In the genomic region with DNA sequence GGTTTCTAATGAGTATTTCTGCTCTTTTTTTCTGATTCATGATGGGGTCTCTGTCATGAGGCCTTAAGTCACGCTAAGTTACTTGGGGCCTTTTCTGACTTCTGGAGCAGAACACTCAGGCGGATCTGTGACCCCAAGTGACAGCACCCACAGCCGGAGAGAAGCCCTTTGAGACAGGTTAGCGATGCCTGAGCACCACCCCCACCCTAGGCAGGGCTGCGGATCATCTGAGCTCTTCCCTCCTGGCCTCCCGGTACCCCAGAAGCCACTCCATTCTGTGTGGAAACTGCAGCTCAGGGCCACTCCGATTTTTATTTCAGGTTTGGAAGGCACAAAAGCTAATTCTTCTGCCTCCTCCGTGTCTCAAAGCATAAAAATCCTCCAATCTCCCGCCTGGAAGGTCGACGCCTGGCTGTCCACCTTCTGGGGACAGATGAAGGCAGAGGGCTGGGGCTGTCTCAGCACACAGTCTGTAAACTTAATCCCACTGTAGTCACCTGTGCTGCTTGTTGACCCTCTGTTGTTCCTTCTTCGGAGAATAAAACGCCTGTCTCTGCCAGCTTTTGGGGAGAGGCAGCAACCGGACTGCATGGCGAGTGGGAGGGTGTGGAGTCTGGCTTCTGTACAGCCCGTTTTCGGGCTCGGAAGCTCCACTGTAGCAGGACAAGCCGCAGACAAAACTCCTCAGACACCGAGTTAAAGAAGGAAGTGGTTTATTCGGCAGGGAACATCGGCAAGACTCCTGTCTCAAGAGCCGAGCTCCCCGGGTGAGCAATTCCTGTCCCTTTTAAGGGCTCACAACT, we compare ENCODE assay signal across 1 cellular context.
TF ChIP-seq lines count a peak whose summit lies in the region.

No MANE protein-coding gene starts in this region.

TF ChIP-seq in H1, 55 proteins besides CTCF, POLR2A, EP300 and RAD21:
- TF ChIP-seq CBX5 (IDR thresholded peaks at IDR 0.05; ENCODE audit: low read depth, low read length) = no peak
- TF ChIP-seq, protein P1, sequence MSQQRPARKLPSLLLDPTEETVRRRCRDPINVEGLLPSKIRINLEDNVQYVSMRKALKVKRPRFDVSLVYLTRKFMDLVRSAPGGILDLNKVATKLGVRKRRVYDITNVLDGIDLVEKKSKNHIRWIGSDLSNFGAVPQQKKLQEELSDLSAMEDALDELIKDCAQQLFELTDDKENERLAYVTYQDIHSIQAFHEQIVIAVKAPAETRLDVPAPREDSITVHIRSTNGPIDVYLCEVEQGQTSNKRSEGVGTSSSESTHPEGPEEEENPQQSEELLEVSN (IDR thresholded peaks at IDR 0.05) = peak; percentile 52
- TF ChIP-seq ASH2L (IDR thresholded peaks at IDR 0.05; ENCODE audit: low read length) = peak; percentile 41
